8 cellular contexts compared by ENCODE assay signal in the genomic region with DNA sequence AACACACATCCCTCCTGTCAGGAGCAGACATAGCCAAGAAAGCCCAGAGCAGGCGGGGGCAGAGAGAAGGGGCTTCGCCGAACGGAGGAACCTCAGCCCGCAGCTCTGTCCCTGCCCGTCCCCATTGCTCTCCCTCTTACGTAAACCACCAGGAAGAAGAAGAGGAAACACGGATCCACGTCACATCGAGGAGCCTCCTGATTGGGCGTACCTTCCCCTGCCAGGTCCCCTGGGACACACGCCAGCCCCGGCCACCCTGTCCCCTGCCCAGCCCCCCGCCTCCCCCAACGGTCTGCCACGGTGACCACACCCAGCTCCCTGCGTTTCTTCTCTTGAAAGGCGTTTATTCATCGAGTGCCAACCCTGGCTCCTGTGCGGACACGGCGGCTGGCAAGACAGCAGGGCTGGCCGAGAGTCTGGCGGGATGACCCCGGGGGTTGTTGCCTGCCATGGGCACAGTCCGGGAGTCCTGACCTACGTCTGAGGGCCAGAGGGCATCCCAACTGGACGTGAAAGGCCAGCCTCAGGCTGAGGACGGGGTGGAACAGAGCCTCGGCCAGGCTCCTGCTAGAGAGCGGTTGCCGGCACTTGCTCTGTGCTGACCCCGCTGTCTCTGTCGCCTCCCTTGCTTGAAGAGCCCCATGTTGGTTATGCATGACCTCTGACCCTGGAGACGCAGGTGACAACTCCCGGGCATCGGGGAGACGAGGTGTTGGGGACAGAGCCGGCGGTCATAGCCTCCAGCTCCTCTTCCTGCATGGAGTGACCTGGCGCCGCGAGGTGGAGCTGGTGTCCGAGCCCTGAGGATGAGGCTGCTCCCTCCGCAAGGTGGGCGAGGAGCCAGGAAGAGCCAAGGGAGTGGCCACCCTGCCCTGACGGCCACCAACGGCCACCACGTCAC. TPM values are rescaled to one million over a fixed set of nuclear protein-coding genes. Genes with fewer than 3 reads are reported as not detected.
DNase-seq lines count a peak whose midpoint lies in the region; ATAC-seq and TF ChIP-seq lines count a peak whose summit lies in the region.

No MANE protein-coding gene starts in this region.

- no peak overlapping the region for H3K18ac ChIP-seq in mesendoderm (ENCODE audit: low read length)

- H3K56ac ChIP-seq in mesendoderm (ENCODE audit: low read length): no peak overlapping the region

- no peaks in the 10 kb centered on the region for H3K27me3 Mint-ChIP-seq in activated CD8-positive, alpha-beta T cell treated with anti-CD3 and anti-CD28 coated beads for 36 hours

- TF ChIP-seq POLR2A in esophagus muscularis mucosa (IDR thresholded peaks at IDR 0.05; ENCODE audit: low read depth): no peak

- H3K9me3 Mint-ChIP-seq in activated CD8-positive, alpha-beta T cell treated with anti-CD3 and anti-CD28 coated beads for 36 hours: no peaks in the 10 kb centered on the region

- no peaks in the 10 kb centered on the region for H3K9me3 ChIP-seq in mucosa of descending colon
- H3K9me3 ChIP-seq in esophagus muscularis mucosa: no peaks in the 10 kb centered on the region

- peak overlapping the region; percentile 63 for H3K27ac Mint-ChIP-seq in activated CD8-positive, alpha-beta T cell treated with anti-CD3 and anti-CD28 coated beads for 36 hours

- H3K4ac ChIP-seq in mesendoderm (ENCODE audit: low read depth, low read length): no peak overlapping the region

- TF ChIP-seq CTCF in activated CD8-positive, alpha-beta T cell treated with anti-CD3 and anti-CD28 coated beads for 36 hours (IDR thresholded peaks at IDR 0.05): no peak
- TF ChIP-seq CTCF in mucosa of descending colon (IDR thresholded peaks at IDR 0.05) (peak; percentile 15), esophagus muscularis mucosa (IDR thresholded peaks at IDR 0.05) (no peak)

- 59% methylated on average over 37 of the region's 49 CpGs for WGBS in esophagus muscularis mucosa
- no CpG with 5 or more reads among the region's 49 CpGs for WGBS in mesendoderm (ENCODE audit: extremely low coverage, insufficient coverage, low lambda C conversion rate)

- no peak overlapping the region for H3K27ac ChIP-seq in esophagus muscularis mucosa (replicated peaks in 1 of 4)
- H3K27ac ChIP-seq in mesendoderm (ENCODE audit: low read depth, low read length): no peak overlapping the region

- H2BK120ac ChIP-seq in mesendoderm (ENCODE audit: low read depth, low read length): no peak overlapping the region

- H3K4me1 ChIP-seq in mucosa of descending colon (ENCODE audit: low read depth): peaks cover 6% of the 10 kb centered on the region
- H3K4me1 ChIP-seq in esophagus muscularis mucosa: no peaks in the 10 kb centered on the region
- no peaks in the 10 kb centered on the region for H3K4me1 ChIP-seq in mesendoderm (ENCODE audit: control insufficient read depth, low read depth, low read length)

- intact Hi-C loops in activated CD8-positive, alpha-beta T cell treated with anti-CD3 and anti-CD28 coated beads for 36 hours (cut with micrococcal nuclease): no loop called here
- intact Hi-C loops in mucosa of descending colon (cut with DNase I, micrococcal nuclease) (no loop called here), esophagus muscularis mucosa (cut with DNase I) (no loop called here)

- no peak for ATAC-seq in activated CD8-positive, alpha-beta T cell treated with anti-CD3 and anti-CD28 coated beads for 36 hours
- ATAC-seq in mucosa of descending colon (peak; percentile 84), HG03439 (IDR thresholded peaks at IDR 0.05; ENCODE audit: unreplicated experiment) (no peak), HG02642 (IDR thresholded peaks at IDR 0.05; ENCODE audit: poor library complexity, unreplicated experiment) (no peak)

- CTCF ChIA-PET in activated CD8-positive, alpha-beta T cell treated with anti-CD3 and anti-CD28 coated beads for 36 hours (lab: Charles Lee): no interaction called here

- H3K4me2 ChIP-seq in mesendoderm (ENCODE audit: low read length): no peak overlapping the region

- H3K79me2 ChIP-seq in mesendoderm (ENCODE audit: control insufficient read depth, insufficient read depth, low read length): no peaks in the 10 kb centered on the region

- H2BK15ac ChIP-seq in mesendoderm (replicated peaks; ENCODE audit: low read depth): no peak overlapping the region

- H3K4me1 Mint-ChIP-seq in activated CD8-positive, alpha-beta T cell treated with anti-CD3 and anti-CD28 coated beads for 36 hours (ENCODE audit: low read depth): no peaks in the 10 kb centered on the region

- peak overlapping the region; percentile 61 for H3K4me3 Mint-ChIP-seq in activated CD8-positive, alpha-beta T cell treated with anti-CD3 and anti-CD28 coated beads for 36 hours

- no peaks in the 10 kb centered on the region for H3K79me1 ChIP-seq in mesendoderm (ENCODE audit: low read length)

- no peak overlapping the region for H2AK5ac ChIP-seq in mesendoderm (ENCODE audit: low read length)

- H3K27me3 ChIP-seq in esophagus muscularis mucosa (peaks cover 0 to 98% (median 17%) of the 10 kb centered on the region in 4 donors), mesendoderm (ENCODE audit: insufficient read depth, low read length, poor library complexity) (no peaks in the 10 kb centered on the region)

- H4K5ac ChIP-seq in mesendoderm (ENCODE audit: low read length): no peak overlapping the region

- DNase-seq in Daoy (ENCODE audit: low read depth) (peak; percentile 62), NCI-H187 (lab: John Stamatoyannopoulos, UW) (peak; percentile 8 to 44), mucosa of descending colon (peak; percentile 76 to 91 (median 90)), esophagus muscularis mucosa (ENCODE audit: extremely low spot score) (no peak), mesendoderm (no peak)
- no peak for DNase-seq in activated CD8-positive, alpha-beta T cell treated with anti-CD3 and anti-CD28 coated beads for 36 hours

- H4K8ac ChIP-seq in mesendoderm (ENCODE audit: low read depth, low read length): no peak overlapping the region

- no peak overlapping the region for H2BK5ac ChIP-seq in mesendoderm (ENCODE audit: low read length)

- H3K36me3 ChIP-seq in mucosa of descending colon (ENCODE audit: low read depth): no peaks in the 10 kb centered on the region
- H3K36me3 ChIP-seq in esophagus muscularis mucosa: no peaks in the 10 kb centered on the region
- no peaks in the 10 kb centered on the region for H3K36me3 ChIP-seq in mesendoderm (ENCODE audit: control insufficient read depth, insufficient read depth, low read length)

- H3K23ac ChIP-seq in mesendoderm (ENCODE audit: low read length): no peak overlapping the region

- H3K4me3 ChIP-seq in mucosa of descending colon (peak overlapping the region; percentile 11), esophagus muscularis mucosa (peak overlapping the region in 2 of 4 donors; percentile 12 to 20), mesendoderm (ENCODE audit: low read length) (no peak overlapping the region)

- no peaks in the 10 kb centered on the region for H3K36me3 Mint-ChIP-seq in activated CD8-positive, alpha-beta T cell treated with anti-CD3 and anti-CD28 coated beads for 36 hours (ENCODE audit: low read depth)

- POLR2A ChIA-PET in activated CD8-positive, alpha-beta T cell treated with anti-CD3 and anti-CD28 coated beads for 36 hours (lab: Charles Lee): no interaction called here

- no peak for TF ChIP-seq EP300 in esophagus muscularis mucosa (IDR thresholded peaks at IDR 0.05)

- no peak overlapping the region for H3K9ac ChIP-seq in mesendoderm (ENCODE audit: low read length)

RNA-seq across cellular contexts. Expression of gene ACSF3, which starts 40.6 kb away (rescaled TPM):
- total RNA-seq in Daoy (2014; rRNA removed; shearing (Covaris generic)): 13.1 and 13.4 TPM in 2 replicates
- 10 to 100 TPM; 44.6 to 45.9 TPM for total RNA-seq in activated CD8-positive, alpha-beta T cell treated with anti-CD3 and anti-CD28 coated beads for 36 hours
- 10 to 100 TPM; 44.7 to 77.8 (median 49.6) TPM for total RNA-seq in mucosa of descending colon
- total RNA-seq in esophagus muscularis mucosa: 10 to 100 TPM; 23.5 to 29.8 (median 27.2) TPM
- 7.0 TPM for polyA plus RNA-seq in mesendoderm (2013, experiment 1 of 2)
- 7.1 TPM for polyA plus RNA-seq in mesendoderm (2013, experiment 2 of 2)

Comparison
In these comparisons a context has a peak if more than half of its experiments do, and no peak if none do; other contexts are left out.
1. DNase-seq: peak in Daoy (single experiment), NCI-H187 (2 of 2) and mucosa of descending colon (3 of 3); none in activated CD8-positive, alpha-beta T cell treated with anti-CD3 and anti-CD28 coated beads for 36 hours (single experiment), esophagus muscularis mucosa (single experiment) and mesendoderm (single experiment).